Comparison of ENCODE assay signal across 1 cellular context in the genomic region with DNA sequence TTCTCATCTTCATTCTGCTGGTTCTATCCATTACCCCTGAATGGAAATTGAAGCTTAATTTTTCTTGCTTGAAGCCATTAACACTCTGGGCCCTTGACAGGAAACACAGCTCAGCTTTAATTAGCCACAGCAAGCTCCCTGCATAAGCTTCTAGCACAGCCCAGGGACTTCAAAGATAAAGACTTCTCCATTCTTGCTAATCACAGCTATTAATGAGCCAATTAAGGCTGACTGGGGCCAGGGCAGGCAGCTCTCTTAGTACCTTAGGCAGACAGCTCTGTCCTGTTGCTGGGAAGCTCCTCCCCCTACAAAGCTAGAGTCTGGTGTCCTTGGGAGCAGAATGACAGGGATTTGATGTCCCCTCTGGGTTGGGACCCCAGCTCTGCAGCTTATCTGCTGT.
TF ChIP-seq lines count a peak whose summit lies in the region.

No MANE protein-coding gene starts in this region.

TF ChIP-seq in SK-N-SH treated with all-trans-retinoic acid at 6 μM for 48 hours, 23 proteins besides CTCF, POLR2A, EP300 and RAD21 (continued from another document):
- TF ChIP-seq, protein P1, sequence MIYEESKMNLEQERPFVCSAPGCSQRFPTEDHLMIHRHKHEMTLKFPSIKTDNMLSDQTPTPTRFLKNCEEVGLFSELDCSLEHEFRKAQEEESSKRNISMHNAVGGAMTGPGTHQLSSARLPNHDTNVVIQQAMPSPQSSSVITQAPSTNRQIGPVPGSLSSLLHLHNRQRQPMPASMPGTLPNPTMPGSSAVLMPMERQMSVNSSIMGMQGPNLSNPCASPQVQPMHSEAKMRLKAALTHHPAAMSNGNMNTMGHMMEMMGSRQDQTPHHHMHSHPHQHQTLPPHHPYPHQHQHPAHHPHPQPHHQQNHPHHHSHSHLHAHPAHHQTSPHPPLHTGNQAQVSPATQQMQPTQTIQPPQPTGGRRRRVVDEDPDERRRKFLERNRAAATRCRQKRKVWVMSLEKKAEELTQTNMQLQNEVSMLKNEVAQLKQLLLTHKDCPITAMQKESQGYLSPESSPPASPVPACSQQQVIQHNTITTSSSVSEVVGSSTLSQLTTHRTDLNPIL (CRISPR knock-in tag; IDR thresholded peaks at IDR 0.05; ENCODE audit: low read depth): no peak
- TF ChIP-seq OSR1 (CRISPR knock-in tag; IDR thresholded peaks at IDR 0.05): no peak
- TF ChIP-seq BACH2 (CRISPR knock-in tag; IDR thresholded peaks at IDR 0.05; ENCODE audit: borderline replicate concordance): no peak
- no peak for TF ChIP-seq GLIS3 (CRISPR knock-in tag; IDR thresholded peaks at IDR 0.05)
- no peak for TF ChIP-seq ZNF565 (CRISPR knock-in tag; conservative IDR thresholded peaks at IDR 0.05; ENCODE audit: low read depth)
- no peak for TF ChIP-seq TOX (CRISPR knock-in tag; IDR thresholded peaks at IDR 0.05; ENCODE audit: borderline replicate concordance)
- TF ChIP-seq, protein P2, sequence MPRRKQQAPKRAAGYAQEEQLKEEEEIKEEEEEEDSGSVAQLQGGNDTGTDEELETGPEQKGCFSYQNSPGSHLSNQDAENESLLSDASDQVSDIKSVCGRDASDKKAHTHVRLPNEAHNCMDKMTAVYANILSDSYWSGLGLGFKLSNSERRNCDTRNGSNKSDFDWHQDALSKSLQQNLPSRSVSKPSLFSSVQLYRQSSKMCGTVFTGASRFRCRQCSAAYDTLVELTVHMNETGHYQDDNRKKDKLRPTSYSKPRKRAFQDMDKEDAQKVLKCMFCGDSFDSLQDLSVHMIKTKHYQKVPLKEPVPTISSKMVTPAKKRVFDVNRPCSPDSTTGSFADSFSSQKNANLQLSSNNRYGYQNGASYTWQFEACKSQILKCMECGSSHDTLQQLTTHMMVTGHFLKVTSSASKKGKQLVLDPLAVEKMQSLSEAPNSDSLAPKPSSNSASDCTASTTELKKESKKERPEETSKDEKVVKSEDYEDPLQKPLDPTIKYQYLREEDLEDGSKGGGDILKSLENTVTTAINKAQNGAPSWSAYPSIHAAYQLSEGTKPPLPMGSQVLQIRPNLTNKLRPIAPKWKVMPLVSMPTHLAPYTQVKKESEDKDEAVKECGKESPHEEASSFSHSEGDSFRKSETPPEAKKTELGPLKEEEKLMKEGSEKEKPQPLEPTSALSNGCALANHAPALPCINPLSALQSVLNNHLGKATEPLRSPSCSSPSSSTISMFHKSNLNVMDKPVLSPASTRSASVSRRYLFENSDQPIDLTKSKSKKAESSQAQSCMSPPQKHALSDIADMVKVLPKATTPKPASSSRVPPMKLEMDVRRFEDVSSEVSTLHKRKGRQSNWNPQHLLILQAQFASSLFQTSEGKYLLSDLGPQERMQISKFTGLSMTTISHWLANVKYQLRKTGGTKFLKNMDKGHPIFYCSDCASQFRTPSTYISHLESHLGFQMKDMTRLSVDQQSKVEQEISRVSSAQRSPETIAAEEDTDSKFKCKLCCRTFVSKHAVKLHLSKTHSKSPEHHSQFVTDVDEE (CRISPR knock-in tag; IDR thresholded peaks at IDR 0.05): no peak
